In the genomic region with DNA sequence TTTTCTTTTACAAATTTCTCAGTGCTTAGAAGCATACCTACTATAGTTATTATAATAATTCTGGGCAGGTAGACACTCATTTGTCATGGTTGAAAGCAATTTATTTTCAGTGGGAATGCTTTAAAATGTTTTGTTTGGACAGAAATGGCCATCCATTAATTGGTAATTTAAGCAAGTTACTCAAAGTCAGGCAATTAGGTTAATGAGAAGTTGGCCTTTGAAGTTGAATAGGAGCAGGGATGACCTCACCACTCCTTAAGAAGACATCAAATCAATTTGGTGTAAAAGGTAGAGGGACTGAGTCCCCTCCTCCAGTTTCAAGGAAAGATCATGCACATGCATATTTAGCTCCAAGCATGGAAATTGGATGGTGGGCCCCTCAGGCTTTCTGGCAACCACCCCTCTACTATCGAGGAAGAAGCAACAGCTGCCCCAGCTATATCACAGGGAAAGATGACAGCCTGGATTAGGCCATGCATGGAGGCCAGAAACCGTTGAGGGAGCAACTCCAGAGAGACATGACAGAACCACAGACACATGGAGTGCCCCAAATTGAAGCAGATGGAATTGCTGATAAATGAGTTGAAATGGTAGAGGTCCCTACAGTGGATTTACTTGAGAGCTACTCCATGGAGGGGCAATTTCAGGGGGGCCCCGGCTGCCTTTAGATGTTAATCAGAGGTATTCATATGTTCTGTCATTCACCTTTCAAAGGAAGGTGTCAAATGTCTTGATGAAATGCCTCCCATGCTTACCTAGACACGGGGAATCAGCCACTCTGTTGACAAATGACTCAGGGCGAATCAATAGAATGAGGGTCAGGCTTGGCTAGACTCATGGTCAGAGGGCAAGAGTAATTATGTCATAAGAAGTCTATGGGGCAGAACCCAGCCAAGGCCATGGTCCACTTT, we compare ENCODE assay signal across 2 cellular contexts.
TF ChIP-seq lines count a peak whose summit lies in the region.

No MANE protein-coding gene starts in this region.

TF ChIP-seq in HEK293, 187 proteins besides CTCF, POLR2A, EP300 and RAD21 (continued from another document and continues in another):
- TF ChIP-seq ZNF692 (tag by site-specific recombination; IDR thresholded peaks at IDR 0.05) (no peak), OSR2 (tag by site-specific recombination; IDR thresholded peaks at IDR 0.05) (peak; percentile 65; the same call in 1 of the 2 replicates), KLF9 (tag by site-specific recombination; IDR thresholded peaks at IDR 0.05; ENCODE audit: low read depth) (no peak), ZBTB6 (tag by site-specific recombination; IDR thresholded peaks at IDR 0.05) (no peak), KLF8 (tag by site-specific recombination; IDR thresholded peaks at IDR 0.05) (0 out of 2 replicates have a peak, but pooled peaks have one; percentile 28), ZNF837 (tag by site-specific recombination; IDR thresholded peaks at IDR 0.05) (no peak), ZNF660 (tag by site-specific recombination; IDR thresholded peaks at IDR 0.05) (no peak), ZNF830 (tag by site-specific recombination; IDR thresholded peaks at IDR 0.05; ENCODE audit: low read depth) (no peak), MZF1 (tag by site-specific recombination; IDR thresholded peaks at IDR 0.05; ENCODE audit: borderline replicate concordance) (no peak), ZNF138 (tag by site-specific recombination; IDR thresholded peaks at IDR 0.05; ENCODE audit: borderline replicate concordance) (no peak), ZNF670 (tag by site-specific recombination; IDR thresholded peaks at IDR 0.05; ENCODE audit: low read depth) (no peak), ZNF561 (tag by site-specific recombination; IDR thresholded peaks at IDR 0.05; ENCODE audit: borderline replicate concordance) (no peak), SCRT1 (tag by site-specific recombination; IDR thresholded peaks at IDR 0.05; ENCODE audit: borderline replicate concordance) (no peak), OVOL3 (tag by site-specific recombination; IDR thresholded peaks at IDR 0.05) (no peak), ZNF169 (tag by site-specific recombination; IDR thresholded peaks at IDR 0.05) (no peak), ZBTB7A (tag by site-specific recombination; IDR thresholded peaks at IDR 0.05; ENCODE audit: low read depth) (no peak), ZNF549 (tag by site-specific recombination; IDR thresholded peaks at IDR 0.05) (no peak), ZXDB (tag by site-specific recombination; IDR thresholded peaks at IDR 0.05) (no peak), ZNF366 (tag by site-specific recombination; conservative IDR thresholded peaks at IDR 0.05) (peak; percentile 69; the same call in 1 of the 2 replicates)
- TF ChIP-seq, protein P1, sequence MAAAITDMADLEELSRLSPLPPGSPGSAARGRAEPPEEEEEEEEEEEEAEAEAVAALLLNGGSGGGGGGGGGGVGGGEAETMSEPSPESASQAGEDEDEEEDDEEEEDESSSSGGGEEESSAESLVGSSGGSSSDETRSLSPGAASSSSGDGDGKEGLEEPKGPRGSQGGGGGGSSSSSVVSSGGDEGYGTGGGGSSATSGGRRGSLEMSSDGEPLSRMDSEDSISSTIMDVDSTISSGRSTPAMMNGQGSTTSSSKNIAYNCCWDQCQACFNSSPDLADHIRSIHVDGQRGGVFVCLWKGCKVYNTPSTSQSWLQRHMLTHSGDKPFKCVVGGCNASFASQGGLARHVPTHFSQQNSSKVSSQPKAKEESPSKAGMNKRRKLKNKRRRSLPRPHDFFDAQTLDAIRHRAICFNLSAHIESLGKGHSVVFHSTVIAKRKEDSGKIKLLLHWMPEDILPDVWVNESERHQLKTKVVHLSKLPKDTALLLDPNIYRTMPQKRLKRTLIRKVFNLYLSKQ (tag by site-specific recombination; IDR thresholded peaks at IDR 0.05; ENCODE audit: borderline replicate concordance): no peak
- TF ChIP-seq, protein P2, sequence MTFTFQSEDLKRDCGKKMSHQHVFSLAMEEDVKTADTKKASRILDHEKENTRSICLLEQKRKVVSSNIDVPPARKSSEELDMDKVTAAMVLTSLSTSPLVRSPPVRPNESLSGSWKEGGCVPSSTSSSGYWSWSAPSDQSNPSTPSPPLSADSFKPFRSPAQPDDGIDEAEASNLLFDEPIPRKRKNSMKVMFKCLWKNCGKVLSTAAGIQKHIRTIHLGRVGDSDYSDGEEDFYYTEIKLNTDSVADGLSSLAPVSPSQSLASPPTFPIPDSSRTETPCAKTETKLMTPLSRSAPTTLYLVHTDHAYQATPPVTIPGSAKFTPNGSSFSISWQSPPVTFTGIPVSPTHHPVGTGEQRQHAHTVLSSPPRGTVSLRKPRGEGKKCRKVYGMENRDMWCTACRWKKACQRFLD (tag by site-specific recombination; IDR thresholded peaks at IDR 0.05): no peak
- TF ChIP-seq, protein P3, sequence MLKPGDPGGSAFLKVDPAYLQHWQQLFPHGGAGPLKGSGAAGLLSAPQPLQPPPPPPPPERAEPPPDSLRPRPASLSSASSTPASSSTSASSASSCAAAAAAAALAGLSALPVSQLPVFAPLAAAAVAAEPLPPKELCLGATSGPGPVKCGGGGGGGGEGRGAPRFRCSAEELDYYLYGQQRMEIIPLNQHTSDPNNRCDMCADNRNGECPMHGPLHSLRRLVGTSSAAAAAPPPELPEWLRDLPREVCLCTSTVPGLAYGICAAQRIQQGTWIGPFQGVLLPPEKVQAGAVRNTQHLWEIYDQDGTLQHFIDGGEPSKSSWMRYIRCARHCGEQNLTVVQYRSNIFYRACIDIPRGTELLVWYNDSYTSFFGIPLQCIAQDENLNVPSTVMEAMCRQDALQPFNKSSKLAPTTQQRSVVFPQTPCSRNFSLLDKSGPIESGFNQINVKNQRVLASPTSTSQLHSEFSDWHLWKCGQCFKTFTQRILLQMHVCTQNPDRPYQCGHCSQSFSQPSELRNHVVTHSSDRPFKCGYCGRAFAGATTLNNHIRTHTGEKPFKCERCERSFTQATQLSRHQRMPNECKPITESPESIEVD (tag by site-specific recombination; IDR thresholded peaks at IDR 0.05): no peak

TF ChIP-seq in liver, 16 proteins besides CTCF, POLR2A, EP300 and RAD21 (continued from another document):
- TF ChIP-seq, protein P4, sequence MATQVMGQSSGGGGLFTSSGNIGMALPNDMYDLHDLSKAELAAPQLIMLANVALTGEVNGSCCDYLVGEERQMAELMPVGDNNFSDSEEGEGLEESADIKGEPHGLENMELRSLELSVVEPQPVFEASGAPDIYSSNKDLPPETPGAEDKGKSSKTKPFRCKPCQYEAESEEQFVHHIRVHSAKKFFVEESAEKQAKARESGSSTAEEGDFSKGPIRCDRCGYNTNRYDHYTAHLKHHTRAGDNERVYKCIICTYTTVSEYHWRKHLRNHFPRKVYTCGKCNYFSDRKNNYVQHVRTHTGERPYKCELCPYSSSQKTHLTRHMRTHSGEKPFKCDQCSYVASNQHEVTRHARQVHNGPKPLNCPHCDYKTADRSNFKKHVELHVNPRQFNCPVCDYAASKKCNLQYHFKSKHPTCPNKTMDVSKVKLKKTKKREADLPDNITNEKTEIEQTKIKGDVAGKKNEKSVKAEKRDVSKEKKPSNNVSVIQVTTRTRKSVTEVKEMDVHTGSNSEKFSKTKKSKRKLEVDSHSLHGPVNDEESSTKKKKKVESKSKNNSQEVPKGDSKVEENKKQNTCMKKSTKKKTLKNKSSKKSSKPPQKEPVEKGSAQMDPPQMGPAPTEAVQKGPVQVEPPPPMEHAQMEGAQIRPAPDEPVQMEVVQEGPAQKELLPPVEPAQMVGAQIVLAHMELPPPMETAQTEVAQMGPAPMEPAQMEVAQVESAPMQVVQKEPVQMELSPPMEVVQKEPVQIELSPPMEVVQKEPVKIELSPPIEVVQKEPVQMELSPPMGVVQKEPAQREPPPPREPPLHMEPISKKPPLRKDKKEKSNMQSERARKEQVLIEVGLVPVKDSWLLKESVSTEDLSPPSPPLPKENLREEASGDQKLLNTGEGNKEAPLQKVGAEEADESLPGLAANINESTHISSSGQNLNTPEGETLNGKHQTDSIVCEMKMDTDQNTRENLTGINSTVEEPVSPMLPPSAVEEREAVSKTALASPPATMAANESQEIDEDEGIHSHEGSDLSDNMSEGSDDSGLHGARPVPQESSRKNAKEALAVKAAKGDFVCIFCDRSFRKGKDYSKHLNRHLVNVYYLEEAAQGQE (IDR thresholded peaks at IDR 0.05): no peak
